Comparison of ENCODE assay signal across 1 cellular context in the genomic region with DNA sequence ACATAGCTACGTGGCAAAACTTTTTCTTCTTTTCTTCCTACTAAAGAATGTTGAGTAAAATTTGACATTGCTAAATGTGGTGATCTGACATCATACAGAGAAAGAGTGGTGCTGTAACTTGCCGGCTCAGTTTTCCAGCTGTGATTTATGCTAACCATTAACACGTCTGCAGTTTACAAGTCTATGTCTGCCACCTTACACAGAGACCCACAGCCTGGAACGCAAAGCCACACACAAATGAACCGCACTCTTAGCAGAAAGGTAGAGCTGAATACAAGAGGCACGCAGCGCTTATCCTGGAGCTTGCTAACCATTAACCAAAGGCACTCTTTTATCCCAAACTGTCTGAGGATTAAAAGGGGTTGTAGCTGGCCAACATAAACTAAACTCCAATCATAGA.
TF ChIP-seq lines count a peak whose summit lies in the region.

No MANE protein-coding gene starts in this region.

TF ChIP-seq in HepG2, 621 proteins besides CTCF, POLR2A, EP300 and RAD21 (continued from another document and continues in another):
- TF ChIP-seq ZNF574 (CRISPR knock-in tag; IDR thresholded peaks at IDR 0.05): no peak; the same call in 1 of the 2 replicates
- TF ChIP-seq TARDBP (CRISPR knock-in tag; IDR thresholded peaks at IDR 0.05): peak; percentile 41; the same call in 1 of the 2 replicates
- TF ChIP-seq ZNF143 (CRISPR knock-in tag; IDR thresholded peaks at IDR 0.05): no peak
- TF ChIP-seq TBL1XR1 (IDR thresholded peaks at IDR 0.05; ENCODE audit: borderline replicate concordance, low read length, partially characterized antibody): no peak
- TF ChIP-seq, protein P1, sequence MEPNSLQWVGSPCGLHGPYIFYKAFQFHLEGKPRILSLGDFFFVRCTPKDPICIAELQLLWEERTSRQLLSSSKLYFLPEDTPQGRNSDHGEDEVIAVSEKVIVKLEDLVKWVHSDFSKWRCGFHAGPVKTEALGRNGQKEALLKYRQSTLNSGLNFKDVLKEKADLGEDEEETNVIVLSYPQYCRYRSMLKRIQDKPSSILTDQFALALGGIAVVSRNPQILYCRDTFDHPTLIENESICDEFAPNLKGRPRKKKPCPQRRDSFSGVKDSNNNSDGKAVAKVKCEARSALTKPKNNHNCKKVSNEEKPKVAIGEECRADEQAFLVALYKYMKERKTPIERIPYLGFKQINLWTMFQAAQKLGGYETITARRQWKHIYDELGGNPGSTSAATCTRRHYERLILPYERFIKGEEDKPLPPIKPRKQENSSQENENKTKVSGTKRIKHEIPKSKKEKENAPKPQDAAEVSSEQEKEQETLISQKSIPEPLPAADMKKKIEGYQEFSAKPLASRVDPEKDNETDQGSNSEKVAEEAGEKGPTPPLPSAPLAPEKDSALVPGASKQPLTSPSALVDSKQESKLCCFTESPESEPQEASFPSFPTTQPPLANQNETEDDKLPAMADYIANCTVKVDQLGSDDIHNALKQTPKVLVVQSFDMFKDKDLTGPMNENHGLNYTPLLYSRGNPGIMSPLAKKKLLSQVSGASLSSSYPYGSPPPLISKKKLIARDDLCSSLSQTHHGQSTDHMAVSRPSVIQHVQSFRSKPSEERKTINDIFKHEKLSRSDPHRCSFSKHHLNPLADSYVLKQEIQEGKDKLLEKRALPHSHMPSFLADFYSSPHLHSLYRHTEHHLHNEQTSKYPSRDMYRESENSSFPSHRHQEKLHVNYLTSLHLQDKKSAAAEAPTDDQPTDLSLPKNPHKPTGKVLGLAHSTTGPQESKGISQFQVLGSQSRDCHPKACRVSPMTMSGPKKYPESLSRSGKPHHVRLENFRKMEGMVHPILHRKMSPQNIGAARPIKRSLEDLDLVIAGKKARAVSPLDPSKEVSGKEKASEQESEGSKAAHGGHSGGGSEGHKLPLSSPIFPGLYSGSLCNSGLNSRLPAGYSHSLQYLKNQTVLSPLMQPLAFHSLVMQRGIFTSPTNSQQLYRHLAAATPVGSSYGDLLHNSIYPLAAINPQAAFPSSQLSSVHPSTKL (CRISPR knock-in tag; IDR thresholded peaks at IDR 0.05): peak; percentile 80
- TF ChIP-seq, protein P2, sequence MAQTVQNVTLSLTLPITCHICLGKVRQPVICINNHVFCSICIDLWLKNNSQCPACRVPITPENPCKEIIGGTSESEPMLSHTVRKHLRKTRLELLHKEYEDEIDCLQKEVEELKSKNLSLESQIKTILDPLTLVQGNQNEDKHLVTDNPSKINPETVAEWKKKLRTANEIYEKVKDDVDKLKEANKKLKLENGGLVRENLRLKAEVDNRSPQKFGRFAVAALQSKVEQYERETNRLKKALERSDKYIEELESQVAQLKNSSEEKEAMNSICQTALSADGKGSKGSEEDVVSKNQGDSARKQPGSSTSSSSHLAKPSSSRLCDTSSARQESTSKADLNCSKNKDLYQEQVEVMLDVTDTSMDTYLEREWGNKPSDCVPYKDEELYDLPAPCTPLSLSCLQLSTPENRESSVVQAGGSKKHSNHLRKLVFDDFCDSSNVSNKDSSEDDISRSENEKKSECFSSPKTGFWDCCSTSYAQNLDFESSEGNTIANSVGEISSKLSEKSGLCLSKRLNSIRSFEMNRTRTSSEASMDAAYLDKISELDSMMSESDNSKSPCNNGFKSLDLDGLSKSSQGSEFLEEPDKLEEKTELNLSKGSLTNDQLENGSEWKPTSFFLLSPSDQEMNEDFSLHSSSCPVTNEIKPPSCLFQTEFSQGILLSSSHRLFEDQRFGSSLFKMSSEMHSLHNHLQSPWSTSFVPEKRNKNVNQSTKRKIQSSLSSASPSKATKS (CRISPR knock-in tag; IDR thresholded peaks at IDR 0.05): no peak
- peak; percentile 51 for TF ChIP-seq XRCC5 (optimal IDR thresholded peaks at IDR 0.05; ENCODE audit: low read length)
- TF ChIP-seq, protein P3, sequence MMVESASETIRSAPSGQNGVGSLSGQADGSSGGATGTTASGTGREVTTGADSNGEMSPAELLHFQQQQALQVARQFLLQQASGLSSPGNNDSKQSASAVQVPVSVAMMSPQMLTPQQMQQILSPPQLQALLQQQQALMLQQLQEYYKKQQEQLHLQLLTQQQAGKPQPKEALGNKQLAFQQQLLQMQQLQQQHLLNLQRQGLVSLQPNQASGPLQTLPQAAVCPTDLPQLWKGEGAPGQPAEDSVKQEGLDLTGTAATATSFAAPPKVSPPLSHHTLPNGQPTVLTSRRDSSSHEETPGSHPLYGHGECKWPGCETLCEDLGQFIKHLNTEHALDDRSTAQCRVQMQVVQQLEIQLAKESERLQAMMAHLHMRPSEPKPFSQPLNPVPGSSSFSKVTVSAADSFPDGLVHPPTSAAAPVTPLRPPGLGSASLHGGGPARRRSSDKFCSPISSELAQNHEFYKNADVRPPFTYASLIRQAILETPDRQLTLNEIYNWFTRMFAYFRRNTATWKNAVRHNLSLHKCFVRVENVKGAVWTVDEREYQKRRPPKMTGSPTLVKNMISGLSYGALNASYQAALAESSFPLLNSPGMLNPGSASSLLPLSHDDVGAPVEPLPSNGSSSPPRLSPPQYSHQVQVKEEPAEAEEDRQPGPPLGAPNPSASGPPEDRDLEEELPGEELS (CRISPR knock-in tag; IDR thresholded peaks at IDR 0.05): peak; percentile 55
- TF ChIP-seq NFATC3 (CRISPR knock-in tag; IDR thresholded peaks at IDR 0.05): no peak
- TF ChIP-seq EED (CRISPR knock-in tag; IDR thresholded peaks at IDR 0.05): no peak
- peak; percentile 25; the same call in 1 of the 2 replicates for TF ChIP-seq TFAP4 (IDR thresholded peaks at IDR 0.05; ENCODE audit: borderline replicate concordance, low read depth)
- peak; percentile 51; the same call in 1 of the 2 replicates for TF ChIP-seq AHDC1 (CRISPR knock-in tag; IDR thresholded peaks at IDR 0.05; ENCODE audit: borderline replicate concordance)
- TF ChIP-seq CENPX (CRISPR knock-in tag; IDR thresholded peaks at IDR 0.05): no peak
- TF ChIP-seq, protein P4, sequence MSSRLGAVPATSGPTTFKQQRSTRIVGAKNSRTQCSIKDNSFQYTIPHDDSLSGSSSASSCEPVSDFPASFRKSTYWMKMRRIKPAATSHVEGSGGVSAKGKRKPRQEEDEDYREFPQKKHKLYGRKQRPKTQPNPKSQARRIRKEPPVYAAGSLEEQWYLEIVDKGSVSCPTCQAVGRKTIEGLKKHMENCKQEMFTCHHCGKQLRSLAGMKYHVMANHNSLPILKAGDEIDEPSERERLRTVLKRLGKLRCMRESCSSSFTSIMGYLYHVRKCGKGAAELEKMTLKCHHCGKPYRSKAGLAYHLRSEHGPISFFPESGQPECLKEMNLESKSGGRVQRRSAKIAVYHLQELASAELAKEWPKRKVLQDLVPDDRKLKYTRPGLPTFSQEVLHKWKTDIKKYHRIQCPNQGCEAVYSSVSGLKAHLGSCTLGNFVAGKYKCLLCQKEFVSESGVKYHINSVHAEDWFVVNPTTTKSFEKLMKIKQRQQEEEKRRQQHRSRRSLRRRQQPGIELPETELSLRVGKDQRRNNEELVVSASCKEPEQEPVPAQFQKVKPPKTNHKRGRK (CRISPR knock-in tag; IDR thresholded peaks at IDR 0.05): no peak
- TF ChIP-seq TFDP1 (CRISPR knock-in tag; IDR thresholded peaks at IDR 0.05; ENCODE audit: borderline replicate concordance): no peak
- TF ChIP-seq HNF1B (CRISPR knock-in tag; IDR thresholded peaks at IDR 0.05): peak; percentile 95
- no peak for TF ChIP-seq SIN3B (IDR thresholded peaks at IDR 0.05; ENCODE audit: low read length)
- no peak for TF ChIP-seq KDM4B (CRISPR knock-in tag; IDR thresholded peaks at IDR 0.05)
- no peak for TF ChIP-seq NR2F6 (IDR thresholded peaks at IDR 0.05)
- peak; percentile 64 for TF ChIP-seq NR2F6 (CRISPR knock-in tag; IDR thresholded peaks at IDR 0.05)
- TF ChIP-seq ZNF589 (CRISPR knock-in tag; conservative IDR thresholded peaks at IDR 0.05): no peak
- TF ChIP-seq NCOA2 (CRISPR knock-in tag; IDR thresholded peaks at IDR 0.05): peak; percentile 44; the same call in 1 of the 2 replicates
- no peak for TF ChIP-seq CERS6 (CRISPR knock-in tag; IDR thresholded peaks at IDR 0.05)
